Comparison of ENCODE assay signal across 8 cellular contexts in the genomic region with DNA sequence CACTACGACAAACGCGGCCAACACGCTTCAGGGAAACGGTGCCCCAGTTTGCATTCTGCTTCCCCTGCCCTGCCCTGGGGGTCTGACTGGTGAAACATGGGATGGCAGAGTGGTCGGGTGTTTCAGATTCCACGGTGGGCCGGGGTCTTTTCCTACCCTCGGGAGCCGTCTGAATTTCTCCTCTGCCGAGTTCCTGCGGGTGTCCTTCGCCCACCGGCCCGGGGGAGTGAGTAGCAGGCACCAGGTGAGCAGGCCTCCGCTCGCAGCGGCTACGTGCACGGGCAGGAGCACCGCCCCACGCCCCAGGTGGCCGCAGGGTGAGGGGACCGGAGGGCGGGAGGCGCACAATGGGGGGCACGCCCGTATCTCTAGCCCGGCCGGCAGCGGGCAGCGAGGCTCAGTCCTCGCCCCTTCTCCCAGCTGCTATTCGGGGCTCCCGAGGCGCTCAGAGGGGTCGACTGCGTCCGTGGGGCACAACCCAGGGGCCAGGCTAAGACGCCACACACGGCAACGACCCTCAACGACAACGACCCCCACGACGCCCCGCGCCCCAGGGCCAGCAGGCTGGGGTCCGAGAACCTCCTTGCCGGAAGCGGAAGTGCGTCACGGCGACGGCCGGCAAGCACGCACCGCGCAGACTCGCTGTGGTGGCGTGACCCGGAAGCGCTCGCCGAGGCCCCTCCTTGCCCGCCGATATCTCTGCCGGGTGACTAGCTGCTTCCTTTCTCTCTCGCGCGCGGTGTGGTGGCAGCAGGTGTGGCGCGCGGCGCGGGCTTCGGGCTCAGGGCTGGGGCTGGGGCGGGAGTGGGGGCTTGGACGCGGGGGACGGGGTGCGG. TPM values are rescaled to one million over a fixed set of nuclear protein-coding genes. Genes with fewer than 3 reads are reported as not detected.
DNase-seq lines count a peak whose midpoint lies in the region; ATAC-seq and TF ChIP-seq lines count a peak whose summit lies in the region.

Gene RPS21, plus strand, starts transcription at position 721 of the 836 bp plus-strand sequence. CDS start 236 bp downstream, outside the sequence.

- H2AFZ ChIP-seq in OCI-LY3 (ENCODE audit: low read depth, low read length) = no peak within 1 kb of the TSS

- DNase-seq in D341Med (ENCODE audit: low spot score) = peak; percentile 97
- DNase-seq in activated T-cell treated with anti-CD3 and anti-CD28 coated beads for 24 hours (ENCODE audit: low read depth) = peak; percentile 93
- DNase-seq in epithelial cell of prostate (ENCODE audit: low read depth, low spot score) = peak; percentile 60
- DNase-seq in stimulated activated CD8-positive, alpha-beta memory T cell treated with anti-CD3 and anti-CD28 coated beads, Interleukin-4, amount 100 ng/mL, for 4 hours (ENCODE audit: low read depth in 2 of 2, low spot score in 1 of 2) = peak; percentile 70 to 85

- H3K9ac ChIP-seq in HUES64 (ENCODE audit: low read depth, low read length) (peak within 1 kb of the TSS; percentile 98), OCI-LY3 (ENCODE audit: low read length) (peak within 1 kb of the TSS; percentile 98), mucosa of rectum (ENCODE audit: low read depth in 1 of 2, low read length in 2 of 2) (peak within 1 kb of the TSS; percentile 88 to 97)

- peak within 1 kb of the TSS; percentile 95 for H3K4me2 ChIP-seq in OCI-LY3 (ENCODE audit: low read length)

- ATAC-seq in GM21515 (IDR thresholded peaks at IDR 0.05; ENCODE audit: unreplicated experiment) = peak; percentile 77

- H3K79me2 ChIP-seq in OCI-LY3 (ENCODE audit: low read length) = peaks cover 56% of the 10 kb centered on the region

- H3K4me1 ChIP-seq in HUES64 (ENCODE audit: insufficient read depth, low read length) = peaks cover 10% of the 10 kb centered on the region; the same call in 1 of the 2 replicates
- H3K4me1 ChIP-seq in OCI-LY3 (ENCODE audit: low read length) = peaks cover 17% of the 10 kb centered on the region
- peaks cover 16 to 25% of the 10 kb centered on the region in 2 donors for H3K4me1 ChIP-seq in mucosa of rectum (ENCODE audit: control insufficient read depth in 2 of 2, insufficient read depth in 2 of 2, low read length in 2 of 2)

- H4K20me1 ChIP-seq in OCI-LY3 (ENCODE audit: insufficient read depth, low read length) = peaks cover 17% of the 10 kb centered on the region; the same call in 1 of the 2 replicates

- H3K4me3 ChIP-seq in HUES64 (ENCODE audit: low read length) = peak within 1 kb of the TSS; percentile 99
- H3K4me3 ChIP-seq in OCI-LY3 (ENCODE audit: low read length) = peak within 1 kb of the TSS; percentile 99
- peak within 1 kb of the TSS; percentile 95 to 97 for H3K4me3 ChIP-seq in mucosa of rectum (ENCODE audit: low read length in 2 of 2)

- under 1% methylated on average over 83 of the region's 83 CpGs for WGBS in HUES64

- no peak for TF ChIP-seq CTCF in OCI-LY3 (IDR thresholded peaks at IDR 0.05; ENCODE audit: low read depth, low read length)

- H3K36me3 ChIP-seq in HUES64 (ENCODE audit: insufficient read depth, low read length) = peaks cover 43% of the 10 kb centered on the region
- peaks cover 38% of the 10 kb centered on the region for H3K36me3 ChIP-seq in OCI-LY3 (replicated peaks; ENCODE audit: low read depth, low read length)
- H3K36me3 ChIP-seq in mucosa of rectum (ENCODE audit: control insufficient read depth in 2 of 2, insufficient read depth in 2 of 2, low read length in 2 of 2) = peaks cover 18 to 28% of the 10 kb centered on the region in 2 donors

- peak within 1 kb of the TSS; percentile 89 for H3K27ac ChIP-seq in HUES64 (ENCODE audit: low read depth, low read length)
- peak within 1 kb of the TSS; percentile 60 for H3K27ac ChIP-seq in OCI-LY3 (ENCODE audit: low read length)
- H3K27ac ChIP-seq in epithelial cell of prostate = peak within 1 kb of the TSS; percentile 79
- H3K27ac ChIP-seq in mucosa of rectum (ENCODE audit: low read depth in 2 of 2, low read length in 2 of 2) = peak within 1 kb of the TSS; percentile 83 to 89

- H3K9me3 ChIP-seq in HUES64 (ENCODE audit: insufficient read depth, low read depth, low read length) (no peaks in the 10 kb centered on the region), OCI-LY3 (ENCODE audit: insufficient read depth, low read length) (no peaks in the 10 kb centered on the region), mucosa of rectum (ENCODE audit: control insufficient read depth in 2 of 2, low read length in 2 of 2) (no peaks in the 10 kb centered on the region)

- H3K27me3 ChIP-seq in HUES64 (ENCODE audit: insufficient read depth, low read length) (no peaks in the 10 kb centered on the region), OCI-LY3 (ENCODE audit: low read depth, low read length) (no peaks in the 10 kb centered on the region), mucosa of rectum (ENCODE audit: control insufficient read depth in 2 of 2, insufficient read depth in 2 of 2, low read length in 2 of 2) (no peaks in the 10 kb centered on the region)

RNA-seq across cellular contexts. Expression of gene RPS21, which starts in this region (rescaled TPM):
- 1,380 TPM for polyA plus RNA-seq in HUES64 (2013, experiment 1 of 2)
- polyA plus RNA-seq in HUES64 (2013, experiment 2 of 2) = 1,333 TPM

Comparison
In these comparisons a context has a peak if more than half of its experiments do, and no peak if none do; other contexts are left out.
1. Peak in every context shown above with its lines: DNase-seq, ATAC-seq, H3K4me3 ChIP-seq and H3K27ac ChIP-seq.